ENCODE assay signal across 12 cellular contexts in genomic region chr15:72740202-72740601, GRCh38. TPM values are rescaled to one million over a fixed set of nuclear protein-coding genes. Genes with fewer than 3 reads are reported as not detected.
DNase-seq lines count a peak whose midpoint lies in the region; ATAC-seq and TF ChIP-seq lines count a peak whose summit lies in the region.
"Had no signal": no experiment of that assay in that cellular context is flagged by ENCODE, and none has a peak within 500 bp of the region (broad histone marks: within the 10 kb centered on the region; RNA-seq: fewer than 3 reads in every experiment).

No MANE protein-coding gene starts in this region.

- TF ChIP-seq CTCF in esophagus muscularis mucosa (IDR thresholded peaks at IDR 0.05) (no peak), mesothelial cell of epicardium (IDR thresholded peaks at IDR 0.05; ENCODE audit: unreplicated experiment) (no peak), testis (IDR thresholded peaks at IDR 0.05) (no peak)

- peak; percentile 4 for DNase-seq in EH (ENCODE audit: low read depth)
- DNase-seq in activated T-helper 2 cell treated with anti-CD3 and anti-CD28 coated beads, Interferon-gamma antibody, Interleukin-2, Interleukin-4, amounts not matched to agents 10 μg/mL and 5 μg/mL and 100 μg/mL, durations not matched to agents 14 hours and 24 hours and 36 hours (ENCODE audit: low spot score) = no peak
- DNase-seq in esophagus muscularis mucosa (ENCODE audit: extremely low spot score) = no peak
- no peak for DNase-seq in mesothelial cell of epicardium (ENCODE audit: low spot score in 2 of 2, unreplicated experiment in 2 of 2)
- DNase-seq in cerebellum (ENCODE audit: low spot score) = no peak
- DNase-seq in testis = no peak
- DNase-seq: H9, NCI-H1105, SK-N-SH, substantia nigra had no signal

- peak; percentile 82 for ATAC-seq in GM19351 (IDR thresholded peaks at IDR 0.05; ENCODE audit: unreplicated experiment)
- ATAC-seq in HG03175 (IDR thresholded peaks at IDR 0.05; ENCODE audit: unreplicated experiment) = peak; percentile 77

- no peak overlapping the region for H3K4me3 ChIP-seq in esophagus muscularis mucosa
- no peak overlapping the region for H3K4me3 ChIP-seq in testis

- H3K9me3 ChIP-seq in esophagus muscularis mucosa (no peaks in the 10 kb centered on the region), testis (no peaks in the 10 kb centered on the region)
- H3K9me3 ChIP-seq: SK-N-SH had no signal

- H3K4me3 Mint-ChIP-seq in activated T-helper 2 cell treated with anti-CD3 and anti-CD28 coated beads, Interferon-gamma antibody, Interleukin-2, Interleukin-4, amounts not matched to agents 10 μg/mL and 5 μg/mL and 100 μg/mL, durations not matched to agents 14 hours and 24 hours and 36 hours (ENCODE audit: low read depth) = peak overlapping the region; percentile 4
- H3K4me3 Mint-ChIP-seq in mesothelial cell of epicardium = no peak overlapping the region
- H3K4me3 Mint-ChIP-seq: H9 had no signal

- H3K27me3 ChIP-seq in esophagus muscularis mucosa (no peaks in the 10 kb centered on the region), testis (no peaks in the 10 kb centered on the region)

- peaks cover 43% of the 10 kb centered on the region for H3K4me1 Mint-ChIP-seq in activated T-helper 2 cell treated with anti-CD3 and anti-CD28 coated beads, Interferon-gamma antibody, Interleukin-2, Interleukin-4, amounts not matched to agents 10 μg/mL and 5 μg/mL and 100 μg/mL, durations not matched to agents 14 hours and 24 hours and 36 hours (ENCODE audit: low read depth)
- H3K4me1 Mint-ChIP-seq in mesothelial cell of epicardium = no peaks in the 10 kb centered on the region
- H3K4me1 Mint-ChIP-seq: H9 had no signal

- no peaks in the 10 kb centered on the region for H3K4me1 ChIP-seq in esophagus muscularis mucosa
- H3K4me1 ChIP-seq in testis = no peaks in the 10 kb centered on the region

- H3K27ac ChIP-seq in esophagus muscularis mucosa (replicated peaks in 1 of 4) = no peak overlapping the region
- H3K27ac ChIP-seq in testis = no peak overlapping the region

- 87% methylated on average over 1 of the region's 1 CpG for WGBS in esophagus muscularis mucosa
- 77 to 87% methylated on average over 1 of the region's 1 CpG for WGBS in testis, 2 donors

- no peaks in the 10 kb centered on the region for H3K9me3 Mint-ChIP-seq in activated T-helper 2 cell treated with anti-CD3 and anti-CD28 coated beads, Interferon-gamma antibody, Interleukin-2, Interleukin-4, amounts not matched to agents 10 μg/mL and 5 μg/mL and 100 μg/mL, durations not matched to agents 14 hours and 24 hours and 36 hours
- H3K9me3 Mint-ChIP-seq in mesothelial cell of epicardium = peaks cover 13% of the 10 kb centered on the region

- H3K27me3 Mint-ChIP-seq in activated T-helper 2 cell treated with anti-CD3 and anti-CD28 coated beads, Interferon-gamma antibody, Interleukin-2, Interleukin-4, amounts not matched to agents 10 μg/mL and 5 μg/mL and 100 μg/mL, durations not matched to agents 14 hours and 24 hours and 36 hours (ENCODE audit: low read depth) = no peaks in the 10 kb centered on the region
- no peaks in the 10 kb centered on the region for H3K27me3 Mint-ChIP-seq in mesothelial cell of epicardium (ENCODE audit: low read depth)

- no peak for TF ChIP-seq EP300 in esophagus muscularis mucosa (IDR thresholded peaks at IDR 0.05)

- TF ChIP-seq POLR2A in esophagus muscularis mucosa (IDR thresholded peaks at IDR 0.05; ENCODE audit: low read depth) (no peak), testis (IDR thresholded peaks at IDR 0.05) (no peak)

- intact Hi-C loops in activated T-helper 2 cell treated with anti-CD3 and anti-CD28 coated beads, Interferon-gamma antibody, Interleukin-2, Interleukin-4, amounts not matched to agents 10 μg/mL and 5 μg/mL and 100 μg/mL, durations not matched to agents 14 hours and 24 hours and 36 hours (cut with micrococcal nuclease) = loop anchor here (5.0 kb wide), 1 partner anchor 42 kb away; the partner anchor contains the start of gene ADPGK
- intact Hi-C loops in esophagus muscularis mucosa (cut with DNase I) (no loop called here), testis (cut with DNase I; ENCODE audit: low total_unique reads) (no loop called here)

- H3K27ac Mint-ChIP-seq in activated T-helper 2 cell treated with anti-CD3 and anti-CD28 coated beads, Interferon-gamma antibody, Interleukin-2, Interleukin-4, amounts not matched to agents 10 μg/mL and 5 μg/mL and 100 μg/mL, durations not matched to agents 14 hours and 24 hours and 36 hours = peak overlapping the region; percentile 8
- H3K27ac Mint-ChIP-seq in mesothelial cell of epicardium = no peak overlapping the region

- peaks cover 68% of the 10 kb centered on the region for H3K36me3 Mint-ChIP-seq in activated T-helper 2 cell treated with anti-CD3 and anti-CD28 coated beads, Interferon-gamma antibody, Interleukin-2, Interleukin-4, amounts not matched to agents 10 μg/mL and 5 μg/mL and 100 μg/mL, durations not matched to agents 14 hours and 24 hours and 36 hours (ENCODE audit: low read depth)
- H3K36me3 Mint-ChIP-seq in mesothelial cell of epicardium = peaks cover 57% of the 10 kb centered on the region

- H3K36me3 ChIP-seq in esophagus muscularis mucosa (peaks cover 36 to 53% (median 44%) of the 10 kb centered on the region in 4 donors), testis (ENCODE audit: low read depth, missing control alignments) (no peaks in the 10 kb centered on the region)

RNA-seq across cellular contexts. Expression of gene ADPGK, which starts 43.4 kb away (rescaled TPM):
- 84.1 and 95.0 TPM in 2 replicates for total RNA-seq in activated T-helper 2 cell treated with anti-CD3 and anti-CD28 coated beads, Interferon-gamma antibody, Interleukin-2, Interleukin-4, amounts not matched to agents 10 μg/mL and 5 μg/mL and 100 μg/mL, durations not matched to agents 14 hours and 24 hours and 36 hours
- total RNA-seq in esophagus muscularis mucosa (10 to 100 TPM; 20.2 to 37.4 (median 22.3) TPM), mesothelial cell of epicardium (51.5 to 54.5 TPM (median 54.4 TPM) in 3 replicates), cerebellum (35.6 TPM), testis (10 to 100 TPM; 55.6 to 59.9 TPM)
- 39.1 TPM for polyA plus RNA-seq in testis (ENCODE audit: insufficient read depth, low read depth, low replicate concordance)

RNA-seq across cellular contexts. Expression of gene BBS4, which starts 54.2 kb away (rescaled TPM):
- total RNA-seq in activated T-helper 2 cell treated with anti-CD3 and anti-CD28 coated beads, Interferon-gamma antibody, Interleukin-2, Interleukin-4, amounts not matched to agents 10 μg/mL and 5 μg/mL and 100 μg/mL, durations not matched to agents 14 hours and 24 hours and 36 hours = 8.5 and 14.5 TPM in 2 replicates
- total RNA-seq in esophagus muscularis mucosa = 10 to 100 TPM; 13.9 to 27.9 (median 19.0) TPM
- total RNA-seq in mesothelial cell of epicardium = 27.8 to 33.5 TPM (median 32.9 TPM) in 3 replicates
- total RNA-seq in cerebellum = 55.5 TPM
- 10 to 100 TPM; 50.7 to 83.9 TPM for total RNA-seq in testis
- polyA plus RNA-seq in testis (ENCODE audit: insufficient read depth, low read depth, low replicate concordance) = 48.7 TPM

RNA-seq across cellular contexts. Expression of gene HIGD2B, which starts 54.2 kb away (rescaled TPM):
- total RNA-seq in activated T-helper 2 cell treated with anti-CD3 and anti-CD28 coated beads, Interferon-gamma antibody, Interleukin-2, Interleukin-4, amounts not matched to agents 10 μg/mL and 5 μg/mL and 100 μg/mL, durations not matched to agents 14 hours and 24 hours and 36 hours = 0.16 TPM in 2 replicates
- not detected for total RNA-seq in esophagus muscularis mucosa
- not detected in 3 replicates for total RNA-seq in mesothelial cell of epicardium
- not detected for total RNA-seq in cerebellum
- 1 to 10 TPM; 2.2 to 2.4 TPM for total RNA-seq in testis
- polyA plus RNA-seq in testis (ENCODE audit: insufficient read depth, low read depth, low replicate concordance) = 10.2 TPM
- total RNA-seq: H9 had no signal
- polyA plus RNA-seq: SK-N-SH had no signal
